In the genomic region with DNA sequence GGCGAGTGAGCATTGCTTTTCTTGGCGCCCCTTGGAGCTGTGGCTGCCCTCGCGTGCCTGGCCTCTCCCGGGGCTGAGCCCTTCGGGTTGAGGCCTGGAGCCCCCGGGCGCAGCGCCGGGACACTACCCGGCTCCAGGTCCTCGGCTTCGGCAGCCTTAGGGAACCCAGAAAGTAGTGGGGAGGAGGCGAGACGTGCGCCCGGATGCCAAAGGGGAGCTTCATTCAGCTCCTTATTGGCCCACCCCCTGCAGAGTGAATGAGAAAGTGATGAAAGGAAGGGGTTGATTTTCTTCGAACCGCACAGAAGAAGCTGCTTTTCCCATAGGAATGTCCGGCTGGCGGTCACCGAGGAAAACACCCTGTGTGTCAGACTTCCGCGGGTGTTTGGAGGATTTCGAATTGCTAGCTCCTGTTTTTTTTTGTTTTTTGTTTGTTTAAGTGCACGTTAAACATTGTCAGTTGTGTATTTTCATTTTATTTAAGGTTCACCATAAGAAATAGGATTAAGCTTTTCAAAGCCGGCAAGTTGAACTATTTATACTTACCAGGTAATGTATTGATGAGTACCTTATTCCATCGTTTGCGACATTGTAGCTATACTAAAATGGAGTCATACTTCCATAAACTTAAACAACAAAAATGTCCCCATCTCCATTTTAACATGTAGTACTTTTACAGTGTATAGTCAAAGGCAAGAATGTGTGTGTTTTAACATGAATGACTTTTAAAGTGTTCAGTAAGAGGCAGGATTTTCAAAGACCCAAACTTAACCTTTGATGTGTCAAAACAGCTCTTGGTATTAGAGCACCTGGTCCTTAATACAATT, we compare ENCODE assay signal across 8 cellular contexts. TPM values are rescaled to one million over a fixed set of nuclear protein-coding genes. Genes with fewer than 3 reads are reported as not detected.
DNase-seq lines count a peak whose midpoint lies in the region; ATAC-seq and TF ChIP-seq lines count a peak whose summit lies in the region.

No MANE protein-coding gene starts in this region.

- H3K4me2 ChIP-seq in BLaER1 treated with 17β-estradiol and CSF1 and Interleukin-3, amounts not matched to agents 10 nM and 100 nM = peak overlapping the region; percentile 85 to 97 (median 93)
- H3K4me2 ChIP-seq in mammary epithelial cell (ENCODE audit: insufficient read depth, low read depth, low read length) = peak overlapping the region; percentile 98

- peak overlapping the region; percentile 86 to 100 (median 98) for H3K4me3 ChIP-seq in BLaER1 treated with 17β-estradiol and CSF1 and Interleukin-3, amounts not matched to agents 10 nM and 100 nM
- H3K4me3 ChIP-seq in mammary epithelial cell (replicated peaks in 1 of 3; ENCODE audit: insufficient read depth in 1 of 3, low read depth in 2 of 3, low read length in 3 of 3) = peak overlapping the region; percentile 61 to 64 (median 64)

- DNase-seq in RKO (ENCODE audit: low spot score) (peak; percentile 74), mammary epithelial cell (peak; percentile 69), islet precursor cell (peak; percentile 75), NCI-H1930 (lab: John Stamatoyannopoulos, UW) (no peak)
- DNase-seq in stimulated activated CD4-positive, alpha-beta T cell treated with anti-CD3 and anti-CD28 coated beads, Interleukin-1b, Interleukin-23, amount 100 ng/mL, for 48 hours = peak; percentile 41

- no peak for TF ChIP-seq CTCF in mammary epithelial cell (conservative IDR thresholded peaks at IDR 0.05 in 1 of 2, IDR thresholded peaks at IDR 0.05 in 1 of 2; ENCODE audit: extremely low read depth in 1 of 2, insufficient read depth in 1 of 2, low read depth in 1 of 2, low read length in 2 of 2)

- ATAC-seq in GM18907 (IDR thresholded peaks at IDR 0.05; ENCODE audit: unreplicated experiment) (peak; percentile 29), HG03103 (IDR thresholded peaks at IDR 0.05; ENCODE audit: low read depth, unreplicated experiment) (peak; percentile 12)

- CTCF ChIA-PET in mammary epithelial cell (lab: Charles Lee; ENCODE audit: low non-redundant PET) = interaction anchor here (0.6 to 1.3 kb wide), 8 partner anchors 14 to 740 kb away, joined by 3 to 5 read pairs (median 3); no protein-coding TSS in a partner anchor

- dilution Hi-C loops in mammary epithelial cell (cut with HindIII; ENCODE audit: low sequenced_read_pairs) = loop anchor here (5.0 kb wide), 1 partner anchor 88 kb away; no protein-coding TSS in a partner anchor

- peak overlapping the region; percentile 78 to 100 (median 100) for H3K27ac ChIP-seq in BLaER1 treated with 17β-estradiol and CSF1 and Interleukin-3, amounts not matched to agents 10 nM and 100 nM
- peak overlapping the region; percentile 83 for H3K27ac ChIP-seq in mammary epithelial cell (ENCODE audit: insufficient read depth, low read depth, low read length)

- peaks cover 25 to 33% (median 32%) of the 10 kb centered on the region in 11 experiments for H3K36me3 ChIP-seq in BLaER1 treated with 17β-estradiol and CSF1 and Interleukin-3, amounts not matched to agents 10 nM and 100 nM
- peaks cover 20% of the 10 kb centered on the region for H3K36me3 ChIP-seq in mammary epithelial cell (ENCODE audit: insufficient read depth, low read length)

- intact Hi-C loops in mammary epithelial cell (cut with micrococcal nuclease) = loop anchor here (1.0 kb wide), 3 partner anchors 49 to 218 kb away; a partner anchor contains a TSS

- no peaks in the 10 kb centered on the region for H3K27me3 ChIP-seq in BLaER1 treated with 17β-estradiol and CSF1 and Interleukin-3, amounts not matched to agents 10 nM and 100 nM
- H3K27me3 ChIP-seq in mammary epithelial cell (ENCODE audit: insufficient read depth, low read length) = no peaks in the 10 kb centered on the region

- peaks cover 21 to 38% (median 36%) of the 10 kb centered on the region in 11 experiments; a peak in 21 of 22 replicates for H4K20me1 ChIP-seq in BLaER1 treated with 17β-estradiol and CSF1 and Interleukin-3, amounts not matched to agents 10 nM and 100 nM
- H4K20me1 ChIP-seq in mammary epithelial cell (ENCODE audit: insufficient read depth, low read length) = no peaks in the 10 kb centered on the region

- WGBS in mammary epithelial cell (ENCODE audit: low coverage, missing lambda C conversion rate) = 3% methylated on average over 20 of the region's 29 CpGs

- H3K9me3 ChIP-seq in BLaER1 treated with 17β-estradiol and CSF1 and Interleukin-3, amounts not matched to agents 10 nM and 100 nM (replicated peaks in 1 of 11) = no peaks in the 10 kb centered on the region
- H3K9me3 ChIP-seq in mammary epithelial cell (replicated peaks; ENCODE audit: insufficient read depth, low read length) = no peaks in the 10 kb centered on the region

- in situ Hi-C loops in mammary epithelial cell (cut with MboI; ENCODE audit: low sequenced_read_pairs in 2 of 2) = no loop called here

- H3K4me1 ChIP-seq in BLaER1 treated with 17β-estradiol and CSF1 and Interleukin-3, amounts not matched to agents 10 nM and 100 nM = peaks cover 28 to 34% (median 31%) of the 10 kb centered on the region in 10 experiments
- H3K4me1 ChIP-seq in mammary epithelial cell (ENCODE audit: insufficient read depth, low read length) = peaks cover 23% of the 10 kb centered on the region

- H3K79me2 ChIP-seq in mammary epithelial cell (ENCODE audit: insufficient read depth, low read length) = peaks cover 41% of the 10 kb centered on the region

- BruUV-seq in mammary epithelial cell (replicated peaks; lab: Mats Ljungman, UMichigan) = TSS peak; percentile 69

- H3K9ac ChIP-seq in BLaER1 treated with 17β-estradiol and CSF1 and Interleukin-3, amounts not matched to agents 10 nM and 100 nM = peak overlapping the region; percentile 85 to 100 (median 100)
- peak overlapping the region; percentile 74 for H3K9ac ChIP-seq in mammary epithelial cell (ENCODE audit: insufficient read depth, low read length)

- H2AFZ ChIP-seq in mammary epithelial cell (ENCODE audit: low read depth, low read length) = peak overlapping the region; percentile 87

RNA-seq across cellular contexts. Expression of a gene that starts 0.9 kb away (rescaled TPM):
- 100 to 1,000 TPM; 737 to 956 TPM for total RNA-seq in mammary epithelial cell
- polyA plus RNA-seq in mammary epithelial cell = 444 TPM
- polyA minus RNA-seq in mammary epithelial cell = 1,074 TPM

RNA-seq across cellular contexts. Expression of a gene that starts 48.3 kb away (rescaled TPM):
- 10 to 100 TPM; 27.8 to 29.4 TPM for total RNA-seq in mammary epithelial cell
- 32.5 TPM for polyA plus RNA-seq in mammary epithelial cell
- polyA minus RNA-seq in mammary epithelial cell = 204 TPM

RNA-seq across cellular contexts. Expression of a gene that starts 58.5 kb away (rescaled TPM):
- total RNA-seq in mammary epithelial cell = 10 to 100 TPM; 29.5 to 29.9 TPM
- 9.2 TPM for polyA plus RNA-seq in mammary epithelial cell
- 39.6 TPM for polyA minus RNA-seq in mammary epithelial cell

Comparison
In these comparisons a context has a peak if more than half of its experiments do, and no peak if none do; other contexts are left out.
1. DNase-seq: peak in RKO (single experiment), mammary epithelial cell (single experiment), islet precursor cell (single experiment) and stimulated activated CD4-positive, alpha-beta T cell treated with anti-CD3 and anti-CD28 coated beads, Interleukin-1b, Interleukin-23, amount 100 ng/mL, for 48 hours (single experiment); none in NCI-H1930 (0 of 2).